1 cellular context compared by ENCODE assay signal in the genomic region with DNA sequence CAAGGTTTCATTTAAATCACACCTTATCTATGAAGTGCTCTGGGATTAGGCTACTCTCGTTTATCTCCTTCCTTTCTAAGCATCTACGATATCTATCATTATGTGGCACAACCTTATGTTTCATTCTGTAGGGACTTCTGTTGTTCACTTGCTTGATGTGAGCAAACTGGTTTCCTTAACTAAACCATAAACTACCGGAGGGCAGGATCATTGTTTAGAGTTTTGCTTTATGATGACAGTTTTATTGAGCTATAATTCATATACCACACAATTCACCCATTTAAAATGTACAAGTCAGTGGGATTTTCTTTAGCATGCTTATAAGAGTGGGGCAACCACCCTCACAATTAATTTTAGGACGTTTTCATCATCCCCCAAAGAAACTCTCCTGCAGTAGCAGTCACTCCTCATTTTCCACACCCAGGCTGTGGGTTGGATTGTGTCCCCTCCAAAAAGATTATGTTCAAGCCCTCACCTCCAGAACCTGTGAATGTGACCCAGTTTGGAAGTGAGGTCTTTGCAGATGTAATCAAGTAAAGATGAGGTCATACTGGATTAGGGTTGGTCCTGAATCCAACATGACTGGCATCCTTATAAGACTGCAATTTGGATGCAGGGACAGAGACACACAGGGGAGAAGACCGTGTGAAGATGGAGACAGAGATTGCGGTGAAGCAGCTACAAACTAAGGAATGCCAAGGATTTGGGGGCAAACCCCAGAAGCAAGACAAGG.
TF ChIP-seq lines count a peak whose summit lies in the region.

No MANE protein-coding gene starts in this region.

TF ChIP-seq in HEK293, 187 proteins besides CTCF, POLR2A, EP300 and RAD21 (continued from another document and continues in another):
- TF ChIP-seq ZNF26 (tag by site-specific recombination; IDR thresholded peaks at IDR 0.05) (no peak), ZNF843 (tag by site-specific recombination; IDR thresholded peaks at IDR 0.05) (peak; percentile 95), ZNF174 (tag by site-specific recombination; IDR thresholded peaks at IDR 0.05) (no peak), ZNF600 (tag by site-specific recombination; IDR thresholded peaks at IDR 0.05) (peak; percentile 35; the same call in 1 of the 2 replicates), FEZF1 (tag by site-specific recombination; IDR thresholded peaks at IDR 0.05) (peak; percentile 100), AEBP2 (tag by site-specific recombination; IDR thresholded peaks at IDR 0.05; ENCODE audit: borderline replicate concordance) (no peak), ZNF398 (tag by site-specific recombination; IDR thresholded peaks at IDR 0.05) (peak; percentile 45), ZEB2 (tag by site-specific recombination; IDR thresholded peaks at IDR 0.05) (peak; percentile 68; the same call in 1 of the 2 replicates), ZNF24 (tag by site-specific recombination; IDR thresholded peaks at IDR 0.05) (peak; percentile 53; the same call in 1 of the 2 replicates), ZNF112 (tag by site-specific recombination; IDR thresholded peaks at IDR 0.05) (no peak), ZNF514 (tag by site-specific recombination; IDR thresholded peaks at IDR 0.05) (no peak), ZNF175 (tag by site-specific recombination; IDR thresholded peaks at IDR 0.05) (no peak), TRIM28 (IDR thresholded peaks at IDR 0.05; ENCODE audit: borderline replicate concordance, low read length) (peak; percentile 61), ZBTB21 (tag by site-specific recombination; IDR thresholded peaks at IDR 0.05) (peak; percentile 62; the same call in 1 of the 2 replicates), ZNF792 (tag by site-specific recombination; IDR thresholded peaks at IDR 0.05) (no peak), SP7 (tag by site-specific recombination; IDR thresholded peaks at IDR 0.05) (peak; percentile 95), KLF7 (tag by site-specific recombination; IDR thresholded peaks at IDR 0.05; ENCODE audit: borderline replicate concordance) (no peak), ZNF266 (tag by site-specific recombination; IDR thresholded peaks at IDR 0.05; ENCODE audit: low read depth) (no peak), ZBTB17 (tag by site-specific recombination; IDR thresholded peaks at IDR 0.05) (0 out of 2 replicates have a peak, but pooled peaks have one; percentile 43), ZNF558 (tag by site-specific recombination; IDR thresholded peaks at IDR 0.05) (peak; percentile 42; the same call in 1 of the 2 replicates), ZBTB44 (tag by site-specific recombination; IDR thresholded peaks at IDR 0.05) (peak; percentile 78), ZNF2 (tag by site-specific recombination; IDR thresholded peaks at IDR 0.05) (peak; percentile 73; the same call in 1 of the 2 replicates), ZNF596 (tag by site-specific recombination; IDR thresholded peaks at IDR 0.05) (peak; percentile 18; the same call in 1 of the 2 replicates), ZNF354C (tag by site-specific recombination; IDR thresholded peaks at IDR 0.05; ENCODE audit: borderline replicate concordance, low read depth) (no peak), ZNF670 (tag by site-specific recombination; IDR thresholded peaks at IDR 0.05; ENCODE audit: low read depth) (no peak), ZNF654 (tag by site-specific recombination; IDR thresholded peaks at IDR 0.05; ENCODE audit: low read depth) (no peak; the same call in 1 of the 2 replicates), GLI2 (tag by site-specific recombination; IDR thresholded peaks at IDR 0.05; ENCODE audit: borderline replicate concordance, low read depth) (0 out of 2 replicates have a peak, but pooled peaks have one; percentile 44), ZSCAN30 (tag by site-specific recombination; IDR thresholded peaks at IDR 0.05) (0 out of 2 replicates have a peak, but pooled peaks have one; percentile 10), ZNF639 (tag by site-specific recombination; IDR thresholded peaks at IDR 0.05) (no peak), KLF10 (tag by site-specific recombination; IDR thresholded peaks at IDR 0.05) (0 out of 2 replicates have a peak, but pooled peaks have one; percentile 45), MZF1 (tag by site-specific recombination; IDR thresholded peaks at IDR 0.05; ENCODE audit: borderline replicate concordance) (peak; percentile 97), EGR2 (tag by site-specific recombination; IDR thresholded peaks at IDR 0.05; ENCODE audit: low read depth) (0 out of 2 replicates have a peak, but pooled peaks have one; percentile 6), ZNF114 (tag by site-specific recombination; IDR thresholded peaks at IDR 0.05) (no peak)
- TF ChIP-seq, protein P1, sequence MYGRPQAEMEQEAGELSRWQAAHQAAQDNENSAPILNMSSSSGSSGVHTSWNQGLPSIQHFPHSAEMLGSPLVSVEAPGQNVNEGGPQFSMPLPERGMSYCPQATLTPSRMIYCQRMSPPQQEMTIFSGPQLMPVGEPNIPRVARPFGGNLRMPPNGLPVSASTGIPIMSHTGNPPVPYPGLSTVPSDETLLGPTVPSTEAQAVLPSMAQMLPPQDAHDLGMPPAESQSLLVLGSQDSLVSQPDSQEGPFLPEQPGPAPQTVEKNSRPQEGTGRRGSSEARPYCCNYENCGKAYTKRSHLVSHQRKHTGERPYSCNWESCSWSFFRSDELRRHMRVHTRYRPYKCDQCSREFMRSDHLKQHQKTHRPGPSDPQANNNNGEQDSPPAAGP (tag by site-specific recombination; IDR thresholded peaks at IDR 0.05): peak; percentile 27; the same call in 1 of the 2 replicates
- TF ChIP-seq, protein P2, sequence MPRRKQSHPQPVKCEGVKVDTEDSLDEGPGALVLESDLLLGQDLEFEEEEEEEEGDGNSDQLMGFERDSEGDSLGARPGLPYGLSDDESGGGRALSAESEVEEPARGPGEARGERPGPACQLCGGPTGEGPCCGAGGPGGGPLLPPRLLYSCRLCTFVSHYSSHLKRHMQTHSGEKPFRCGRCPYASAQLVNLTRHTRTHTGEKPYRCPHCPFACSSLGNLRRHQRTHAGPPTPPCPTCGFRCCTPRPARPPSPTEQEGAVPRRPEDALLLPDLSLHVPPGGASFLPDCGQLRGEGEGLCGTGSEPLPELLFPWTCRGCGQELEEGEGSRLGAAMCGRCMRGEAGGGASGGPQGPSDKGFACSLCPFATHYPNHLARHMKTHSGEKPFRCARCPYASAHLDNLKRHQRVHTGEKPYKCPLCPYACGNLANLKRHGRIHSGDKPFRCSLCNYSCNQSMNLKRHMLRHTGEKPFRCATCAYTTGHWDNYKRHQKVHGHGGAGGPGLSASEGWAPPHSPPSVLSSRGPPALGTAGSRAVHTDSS (tag by site-specific recombination; IDR thresholded peaks at IDR 0.05): 0 out of 2 replicates have a peak, but pooled peaks have one; percentile 9
- TF ChIP-seq, protein P3, sequence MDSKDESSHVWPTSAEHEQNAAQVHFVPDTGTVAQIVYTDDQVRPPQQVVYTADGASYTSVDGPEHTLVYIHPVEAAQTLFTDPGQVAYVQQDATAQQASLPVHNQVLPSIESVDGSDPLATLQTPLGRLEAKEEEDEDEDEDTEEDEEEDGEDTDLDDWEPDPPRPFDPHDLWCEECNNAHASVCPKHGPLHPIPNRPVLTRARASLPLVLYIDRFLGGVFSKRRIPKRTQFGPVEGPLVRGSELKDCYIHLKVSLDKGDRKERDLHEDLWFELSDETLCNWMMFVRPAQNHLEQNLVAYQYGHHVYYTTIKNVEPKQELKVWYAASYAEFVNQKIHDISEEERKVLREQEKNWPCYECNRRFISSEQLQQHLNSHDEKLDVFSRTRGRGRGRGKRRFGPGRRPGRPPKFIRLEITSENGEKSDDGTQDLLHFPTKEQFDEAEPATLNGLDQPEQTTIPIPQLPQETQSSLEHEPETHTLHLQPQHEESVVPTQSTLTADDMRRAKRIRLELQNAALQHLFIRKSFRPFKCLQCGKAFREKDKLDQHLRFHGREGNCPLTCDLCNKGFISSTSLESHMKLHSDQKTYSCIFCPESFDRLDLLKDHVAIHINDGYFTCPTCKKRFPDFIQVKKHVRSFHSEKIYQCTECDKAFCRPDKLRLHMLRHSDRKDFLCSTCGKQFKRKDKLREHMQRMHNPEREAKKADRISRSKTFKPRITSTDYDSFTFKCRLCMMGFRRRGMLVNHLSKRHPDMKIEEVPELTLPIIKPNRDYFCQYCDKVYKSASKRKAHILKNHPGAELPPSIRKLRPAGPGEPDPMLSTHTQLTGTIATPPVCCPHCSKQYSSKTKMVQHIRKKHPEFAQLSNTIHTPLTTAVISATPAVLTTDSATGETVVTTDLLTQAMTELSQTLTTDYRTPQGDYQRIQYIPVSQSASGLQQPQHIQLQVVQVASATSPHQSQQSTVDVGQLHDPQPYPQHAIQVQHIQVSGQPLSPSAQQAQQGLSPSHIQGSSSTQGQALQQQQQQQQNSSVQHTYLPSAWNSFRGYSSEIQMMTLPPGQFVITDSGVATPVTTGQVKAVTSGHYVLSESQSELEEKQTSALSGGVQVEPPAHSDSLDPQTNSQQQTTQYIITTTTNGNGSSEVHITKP (tag by site-specific recombination; IDR thresholded peaks at IDR 0.05): peak; percentile 76
- TF ChIP-seq, protein P4, sequence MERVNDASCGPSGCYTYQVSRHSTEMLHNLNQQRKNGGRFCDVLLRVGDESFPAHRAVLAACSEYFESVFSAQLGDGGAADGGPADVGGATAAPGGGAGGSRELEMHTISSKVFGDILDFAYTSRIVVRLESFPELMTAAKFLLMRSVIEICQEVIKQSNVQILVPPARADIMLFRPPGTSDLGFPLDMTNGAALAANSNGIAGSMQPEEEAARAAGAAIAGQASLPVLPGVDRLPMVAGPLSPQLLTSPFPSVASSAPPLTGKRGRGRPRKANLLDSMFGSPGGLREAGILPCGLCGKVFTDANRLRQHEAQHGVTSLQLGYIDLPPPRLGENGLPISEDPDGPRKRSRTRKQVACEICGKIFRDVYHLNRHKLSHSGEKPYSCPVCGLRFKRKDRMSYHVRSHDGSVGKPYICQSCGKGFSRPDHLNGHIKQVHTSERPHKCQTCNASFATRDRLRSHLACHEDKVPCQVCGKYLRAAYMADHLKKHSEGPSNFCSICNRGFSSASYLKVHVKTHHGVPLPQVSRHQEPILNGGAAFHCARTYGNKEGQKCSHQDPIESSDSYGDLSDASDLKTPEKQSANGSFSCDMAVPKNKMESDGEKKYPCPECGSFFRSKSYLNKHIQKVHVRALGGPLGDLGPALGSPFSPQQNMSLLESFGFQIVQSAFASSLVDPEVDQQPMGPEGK (tag by site-specific recombination; IDR thresholded peaks at IDR 0.05): 0 out of 2 replicates have a peak, but pooled peaks have one; percentile 15
